ENCODE assay signal across 10 cellular contexts in the genomic region with DNA sequence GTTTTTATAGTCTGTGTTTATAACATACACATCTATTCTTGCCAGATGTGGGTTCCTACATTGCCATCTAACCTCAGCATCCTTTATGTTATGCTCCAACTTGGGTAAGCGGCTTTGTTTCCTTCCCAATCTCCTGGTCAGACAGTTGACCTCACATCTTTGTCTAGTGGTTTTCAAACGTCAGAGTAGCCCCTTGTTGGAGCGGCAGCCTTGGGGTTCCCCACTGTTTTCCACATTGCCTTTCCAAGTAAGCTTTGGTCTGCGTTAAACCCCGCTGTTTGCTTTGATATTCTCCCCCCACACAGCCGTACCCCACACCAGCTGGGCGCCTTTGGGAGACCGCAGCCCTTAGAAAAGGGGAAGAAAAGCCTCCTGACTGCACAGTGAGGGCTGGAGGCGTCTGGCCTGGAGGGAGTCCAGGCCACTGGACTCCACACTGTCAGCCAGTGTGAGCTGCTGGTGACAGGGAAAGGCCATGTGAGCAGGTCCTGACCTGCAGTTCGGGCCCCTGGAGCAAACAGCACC.
DNase-seq lines count a peak whose midpoint lies in the region; ATAC-seq and TF ChIP-seq lines count a peak whose summit lies in the region.
"Had no signal": no experiment of that assay in that cellular context is flagged by ENCODE, and none has a peak within 500 bp of the region (broad histone marks: within the 10 kb centered on the region; RNA-seq: fewer than 3 reads in every experiment).

No MANE protein-coding gene starts in this region.

- no peak overlapping the region for H3K4me3 ChIP-seq in right atrium auricular region
- H3K4me3 ChIP-seq: esophagus muscularis mucosa, suprapubic skin had no signal

- no peaks in the 10 kb centered on the region for H3K27me3 ChIP-seq in right atrium auricular region

- intact Hi-C loops in activated B cell treated with CpG ODN at 0.5 μM for 24 hours (cut with micrococcal nuclease), result no loop called here

- peaks cover 17% of the 10 kb centered on the region for H3K36me3 Mint-ChIP-seq in activated B cell treated with CpG ODN at 0.5 μM for 24 hours (ENCODE audit: low read depth)
- H3K36me3 Mint-ChIP-seq in stimulated activated memory B cell treated with anti-CD40 and anti-IgM and Interleukin-4, amounts not matched to agents 10 μg/mL and 1 μg/mL and 100 μg/mL, for 72 hours, result peaks cover 13% of the 10 kb centered on the region

- no peaks in the 10 kb centered on the region for H3K27me3 Mint-ChIP-seq in activated B cell treated with CpG ODN at 0.5 μM for 24 hours
- no peaks in the 10 kb centered on the region for H3K27me3 Mint-ChIP-seq in stimulated activated memory B cell treated with anti-CD40 and anti-IgM and Interleukin-4, amounts not matched to agents 10 μg/mL and 1 μg/mL and 100 μg/mL, for 72 hours

- peaks cover 3% of the 10 kb centered on the region for H3K9me3 Mint-ChIP-seq in activated B cell treated with CpG ODN at 0.5 μM for 24 hours
- no peaks in the 10 kb centered on the region for H3K9me3 Mint-ChIP-seq in stimulated activated memory B cell treated with anti-CD40 and anti-IgM and Interleukin-4, amounts not matched to agents 10 μg/mL and 1 μg/mL and 100 μg/mL, for 72 hours

- no peak for TF ChIP-seq CTCF in activated B cell treated with CpG ODN at 0.5 μM for 24 hours (IDR thresholded peaks at IDR 0.05)
- TF ChIP-seq CTCF in right atrium auricular region (IDR thresholded peaks at IDR 0.05), result no peak

- peak; percentile 58 for ATAC-seq in GM21423 (IDR thresholded peaks at IDR 0.05; ENCODE audit: unreplicated experiment)
- ATAC-seq in activated B cell treated with CpG ODN at 0.5 μM for 24 hours (ENCODE audit: low read depth), result peak; percentile 28
- ATAC-seq in stimulated activated memory B cell treated with anti-CD40 and anti-IgM and Interleukin-4, amounts not matched to agents 10 μg/mL and 1 μg/mL and 100 μg/mL, for 72 hours, result peak; percentile 83

- H3K27ac ChIP-seq in right atrium auricular region, result peak overlapping the region; percentile 72
- H3K27ac ChIP-seq: esophagus muscularis mucosa, suprapubic skin, WERI-Rb-1 had no signal

- CTCF ChIA-PET in activated B cell treated with CpG ODN at 0.5 μM for 24 hours (lab: Charles Lee), result interaction anchor here (3.9 kb wide), 1 partner anchor 9 kb away, joined by 32 read pairs; no protein-coding TSS in a partner anchor

- no peak for DNase-seq in activated B cell treated with CpG ODN at 0.5 μM for 24 hours
- peak; percentile 58 for DNase-seq in right atrium auricular region (ENCODE audit: low spot score)
- DNase-seq in NCI-H510A (lab: John Stamatoyannopoulos, UW), result no peak
- no peak for DNase-seq in kidney glomerular epithelial cell (lab: John Stamatoyannopoulos, UW)
- DNase-seq in NCI-H510A treated with DMSO at 0.1 percent for 48 hours (lab: John Stamatoyannopoulos, UW), result no peak
- DNase-seq: WERI-Rb-1 had no signal

- peaks cover 17% of the 10 kb centered on the region for H3K4me1 Mint-ChIP-seq in activated B cell treated with CpG ODN at 0.5 μM for 24 hours
- H3K4me1 Mint-ChIP-seq in stimulated activated memory B cell treated with anti-CD40 and anti-IgM and Interleukin-4, amounts not matched to agents 10 μg/mL and 1 μg/mL and 100 μg/mL, for 72 hours, result peaks cover 33% of the 10 kb centered on the region

- POLR2A ChIA-PET in activated B cell treated with CpG ODN at 0.5 μM for 24 hours (lab: Charles Lee), result interaction anchor here (0.6 to 1.7 kb wide), 3 partner anchors 82 to 224 kb away, joined by 4 to 5 read pairs (median 4); no protein-coding TSS in a partner anchor

- no peak overlapping the region for H3K27ac Mint-ChIP-seq in activated B cell treated with CpG ODN at 0.5 μM for 24 hours
- H3K27ac Mint-ChIP-seq in stimulated activated memory B cell treated with anti-CD40 and anti-IgM and Interleukin-4, amounts not matched to agents 10 μg/mL and 1 μg/mL and 100 μg/mL, for 72 hours, result peak overlapping the region; percentile 74

- peaks cover 0 to 24% of the 10 kb centered on the region in 2 donors for H3K4me1 ChIP-seq in right atrium auricular region

- H3K9me3 ChIP-seq in right atrium auricular region, result no peaks in the 10 kb centered on the region
- H3K9me3 ChIP-seq: suprapubic skin had no signal

- H3K4me3 Mint-ChIP-seq in activated B cell treated with CpG ODN at 0.5 μM for 24 hours, result no peak overlapping the region
- H3K4me3 Mint-ChIP-seq in stimulated activated memory B cell treated with anti-CD40 and anti-IgM and Interleukin-4, amounts not matched to agents 10 μg/mL and 1 μg/mL and 100 μg/mL, for 72 hours, result no peak overlapping the region

- H3K36me3 ChIP-seq in right atrium auricular region, result peaks cover 9% of the 10 kb centered on the region

Comparison
In these comparisons a context has a peak if more than half of its experiments do, and no peak if none do; other contexts are left out.
1. ATAC-seq: peak in every context shown above with its lines; median percentile 83 in stimulated activated memory B cell treated with anti-CD40 and anti-IgM and Interleukin-4, amounts not matched to agents 10 μg/mL and 1 μg/mL and 100 μg/mL, for 72 hours; 58 in GM21423; 28 in activated B cell treated with CpG ODN at 0.5 μM for 24 hours.